Comparison of ENCODE assay signal across 8 cellular contexts in the genomic region with DNA sequence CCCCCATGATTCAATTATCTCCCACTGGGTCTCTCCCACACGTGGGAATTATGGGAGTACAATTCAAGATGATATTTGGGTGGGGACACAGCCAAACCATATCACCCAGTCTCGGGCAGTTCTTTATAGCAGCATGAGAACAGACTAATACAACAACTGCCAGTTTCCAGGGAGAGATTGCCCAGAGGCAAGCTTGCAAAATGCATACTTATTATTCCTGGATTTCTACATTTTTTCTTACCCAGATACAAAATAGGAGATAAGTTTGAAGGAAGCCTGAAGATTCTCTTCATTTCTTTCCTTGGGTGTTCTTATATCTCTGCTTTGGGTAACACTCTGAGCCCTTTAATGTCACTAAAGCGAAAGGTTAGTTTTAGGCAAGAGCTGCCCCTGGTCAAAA.
"Had no signal": no experiment of that assay in that cellular context is flagged by ENCODE, and none has a peak within 500 bp of the region (broad histone marks: within the 10 kb centered on the region; RNA-seq: fewer than 3 reads in every experiment).

No MANE protein-coding gene starts in this region.

- H3K9me3 ChIP-seq: HAP-1 had no signal

- H3K4me3 ChIP-seq: GM23248, GM23338, HAP-1 had no signal

- H3K27ac ChIP-seq: GM23248 had no signal

- H3K4me1 Mint-ChIP-seq: GM23338 had no signal

- H3K4me1 ChIP-seq: HAP-1 had no signal

- H3K36me3 ChIP-seq: HAP-1 had no signal

- H3K4me2 ChIP-seq: GM23338 had no signal

- H3K9me3 Mint-ChIP-seq: HFFc6 had no signal

- H3K9ac ChIP-seq: GM23248 had no signal

- H2AFZ ChIP-seq: GM23248, GM23338 had no signal

- H3K4me3 Mint-ChIP-seq: GM23338, H9, HFFc6 had no signal

- H3K27ac Mint-ChIP-seq: GM23338, H9, HFFc6 had no signal

- DNase-seq: GM23248, GOT3, H7, H9, HCEC 1CT, HFFc6 had no signal
